Comparison of ENCODE assay signal across 3 cellular contexts in genomic region chr15:59218099-59218498, GRCh38.
TF ChIP-seq lines count a peak whose summit lies in the region.

No MANE protein-coding gene starts in this region.

TF ChIP-seq in A549, 52 proteins besides CTCF, POLR2A, EP300 and RAD21:
- TF ChIP-seq HOXA7 (CRISPR knock-in tag; IDR thresholded peaks at IDR 0.05): no peak
- no peak for TF ChIP-seq NR3C1 (IDR thresholded peaks at IDR 0.05)
- TF ChIP-seq ESRRA (IDR thresholded peaks at IDR 0.05; ENCODE audit: borderline replicate concordance, low read length): no peak
- no peak for TF ChIP-seq BHLHE40 (IDR thresholded peaks at IDR 0.05; ENCODE audit: low read depth, low read length)

TF ChIP-seq in GM12878, 131 proteins besides CTCF, POLR2A, EP300 and RAD21:
- no peak for TF ChIP-seq MEF2B (IDR thresholded peaks at IDR 0.05; ENCODE audit: partially characterized antibody, poor library complexity, severe bottlenecking)
- no peak for TF ChIP-seq BCL3 (IDR thresholded peaks at IDR 0.05; ENCODE audit: borderline replicate concordance, insufficient read depth, low read depth, low read length, poor library complexity, severe bottlenecking)
- TF ChIP-seq MAX (IDR thresholded peaks at IDR 0.05; ENCODE audit: low read depth, low read length): no peak
- no peak for TF ChIP-seq POLR2AphosphoS5 (IDR thresholded peaks at IDR 0.05; ENCODE audit: low read length)
- no peak for TF ChIP-seq EED (IDR thresholded peaks at IDR 0.05; ENCODE audit: low read depth)

TF ChIP-seq in endothelial cell of umbilical vein, 7 proteins besides CTCF, POLR2A, EP300 and RAD21:
- peak; percentile 89 for TF ChIP-seq GATA2 (IDR thresholded peaks at IDR 0.05; ENCODE audit: insufficient read depth, insufficient read length, low read depth, low read length)
- TF ChIP-seq EZH2 (IDR thresholded peaks at IDR 0.05; ENCODE audit: borderline replicate concordance, low read depth, low read length, severe bottlenecking): no peak
- peak; percentile 81 for TF ChIP-seq JUN (IDR thresholded peaks at IDR 0.05; ENCODE audit: borderline replicate concordance, insufficient read depth, insufficient read length, low read depth)
- no peak for TF ChIP-seq MYC (IDR thresholded peaks at IDR 0.05; ENCODE audit: low read depth, low read length)
- TF ChIP-seq POLR2AphosphoS5 (IDR thresholded peaks at IDR 0.05; ENCODE audit: insufficient read depth, low read depth, low read length): peak; percentile 44
- peak; percentile 72 for TF ChIP-seq MAX (IDR thresholded peaks at IDR 0.05; ENCODE audit: insufficient read depth, insufficient read length)
- peak; percentile 62 for TF ChIP-seq FOS (IDR thresholded peaks at IDR 0.05; ENCODE audit: borderline replicate concordance, insufficient read depth, low read length)
